8 cellular contexts compared by ENCODE assay signal in the genomic region with DNA sequence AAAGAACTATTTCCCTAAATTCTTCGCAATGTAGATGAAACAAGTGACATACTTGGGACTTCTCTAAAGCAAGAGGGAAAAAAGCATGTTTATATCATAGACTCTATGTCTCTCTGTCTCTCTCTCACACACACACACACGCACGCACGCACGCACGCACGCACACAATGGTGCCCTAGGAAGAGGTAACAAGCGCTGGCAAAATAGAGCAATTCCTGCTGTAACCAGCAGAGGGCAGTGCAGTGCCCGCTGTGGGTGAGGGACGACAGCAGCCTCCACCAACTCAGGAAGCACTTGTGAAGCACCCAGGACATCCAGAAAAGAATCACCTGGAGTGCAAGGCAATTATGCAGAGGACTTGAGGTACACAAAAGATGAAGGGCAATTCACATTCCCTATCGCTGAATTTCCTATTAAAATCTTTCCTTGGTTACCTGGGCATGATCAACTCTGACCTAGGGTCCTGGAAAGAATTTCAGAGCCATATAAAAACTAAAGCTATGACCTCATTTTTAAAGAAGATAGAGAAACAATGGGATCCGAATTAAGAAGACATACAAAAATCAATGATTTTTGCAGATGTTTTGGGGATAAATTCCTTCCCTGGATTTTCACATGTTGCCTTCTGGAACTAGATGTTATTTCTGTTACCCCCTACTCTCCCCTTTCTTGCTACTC.
A peak's percentile ranks its signal among the peaks of the same experiment; 100 is the strongest.
DNase-seq lines count a peak whose midpoint lies in the region; ATAC-seq and TF ChIP-seq lines count a peak whose summit lies in the region.

No MANE protein-coding gene starts in this region.

- H2AFZ ChIP-seq in neuron (ENCODE audit: low read depth, low read length) = peak overlapping the region; percentile 52

- H3K27me3 ChIP-seq in esophagus squamous epithelium = no peaks in the 10 kb centered on the region
- H3K27me3 ChIP-seq in neuron (ENCODE audit: insufficient read depth, low read length) = no peaks in the 10 kb centered on the region
- H3K27me3 ChIP-seq in thoracic aorta (replicated peaks; ENCODE audit: insufficient read depth) = no peaks in the 10 kb centered on the region

- DNase-seq in COR-L47 (lab: John Stamatoyannopoulos, UW) (peak; percentile 30), NCI-H526 treated with DMSO at 0.1 percent for 48 hours (lab: John Stamatoyannopoulos, UW) (peak; percentile 37), esophagus squamous epithelium (lab: John Stamatoyannopoulos, UW) (no peak), thoracic aorta (ENCODE audit: low spot score) (no peak)
- peak; percentile 15 for DNase-seq in activated CD8-positive, alpha-beta memory T cell treated with anti-CD3 and anti-CD28 coated beads, Interleukin-2, amount 50 U/mL, for 24 hours (ENCODE audit: extremely low read depth)

- WGBS in esophagus squamous epithelium, 2 donors = 26 to 27% methylated on average over 11 of the region's 12 CpGs

- H3K4me1 ChIP-seq in esophagus squamous epithelium = peaks cover 0 to 6% (median 0%) of the 10 kb centered on the region in 3 donors
- H3K4me1 ChIP-seq in neuron (ENCODE audit: insufficient read depth, low read length) = peaks cover 4% of the 10 kb centered on the region
- peaks cover 0 to 6% of the 10 kb centered on the region in 2 donors for H3K4me1 ChIP-seq in thoracic aorta (ENCODE audit: control insufficient read depth in 1 of 2, low read depth in 2 of 2)

- no peak overlapping the region for H3K27ac ChIP-seq in esophagus squamous epithelium
- H3K27ac ChIP-seq in thoracic aorta = no peak overlapping the region

- intact Hi-C loops in esophagus squamous epithelium (cut with DNase I) = no loop called here

- no peak for TF ChIP-seq POLR2A in esophagus squamous epithelium (IDR thresholded peaks at IDR 0.05)

- H3K36me3 ChIP-seq in esophagus squamous epithelium = no peaks in the 10 kb centered on the region
- H3K36me3 ChIP-seq in neuron (ENCODE audit: insufficient read depth, low read length) = no peaks in the 10 kb centered on the region
- H3K36me3 ChIP-seq in thoracic aorta = no peaks in the 10 kb centered on the region

- no peak overlapping the region for H3K4me3 ChIP-seq in esophagus squamous epithelium
- H3K4me3 ChIP-seq in neuron (ENCODE audit: low read length) = no peak overlapping the region
- H3K4me3 ChIP-seq in thoracic aorta = no peak overlapping the region

- TF ChIP-seq CTCF in esophagus squamous epithelium (IDR thresholded peaks at IDR 0.05) (peak in 5 of 6 experiments; percentile 58 to 69 (median 59)), thoracic aorta (IDR thresholded peaks at IDR 0.05) (peak; percentile 46)

- ATAC-seq in GM19452 (IDR thresholded peaks at IDR 0.05; ENCODE audit: unreplicated experiment) (peak; percentile 90), HG03460 (IDR thresholded peaks at IDR 0.05; ENCODE audit: unreplicated experiment) (peak; percentile 89), thoracic aorta (ENCODE audit: insufficient number of reproducible peaks, low FRiP score, low read depth) (no peak)

- H3K9me3 ChIP-seq in esophagus squamous epithelium (no peaks in the 10 kb centered on the region), neuron (ENCODE audit: low read length) (no peaks in the 10 kb centered on the region), thoracic aorta (no peaks in the 10 kb centered on the region)

Comparison
In these comparisons a context has a peak if more than half of its experiments do, and no peak if none do; other contexts are left out.
1. DNase-seq: peak in COR-L47 (single experiment), NCI-H526 treated with DMSO at 0.1 percent for 48 hours (single experiment) and activated CD8-positive, alpha-beta memory T cell treated with anti-CD3 and anti-CD28 coated beads, Interleukin-2, amount 50 U/mL, for 24 hours (single experiment); none in esophagus squamous epithelium (single experiment) and thoracic aorta (single experiment).